In genomic region chr7:144835166-144835611, GRCh38 we compare ENCODE assay signal across 1 cellular context.
TF ChIP-seq lines count a peak whose summit lies in the region.

No MANE protein-coding gene starts in this region.

TF ChIP-seq in K562, 482 proteins besides CTCF, POLR2A, EP300 and RAD21 (continued from another document and continues in another):
- no peak for TF ChIP-seq TSHZ1 (CRISPR knock-in tag; IDR thresholded peaks at IDR 0.05)
- no peak for TF ChIP-seq MITF (IDR thresholded peaks at IDR 0.05)
- peak; percentile 85; the same call in 1 of the 2 replicates for TF ChIP-seq CREB3L1 (IDR thresholded peaks at IDR 0.05; ENCODE audit: borderline replicate concordance, low read depth)
- no peak for TF ChIP-seq TAF9B (IDR thresholded peaks at IDR 0.05; ENCODE audit: partially characterized antibody)
- TF ChIP-seq ATF7 (IDR thresholded peaks at IDR 0.05), result no peak
- 0 out of 2 replicates have a peak, but pooled peaks have one; percentile 50 for TF ChIP-seq RNF2 (IDR thresholded peaks at IDR 0.05)
- no peak for TF ChIP-seq STAG1 (CRISPR knock-in tag; IDR thresholded peaks at IDR 0.05; ENCODE audit: borderline replicate concordance)
- no peak; the same call in 1 of the 2 replicates for TF ChIP-seq KDM2B (CRISPR knock-in tag; IDR thresholded peaks at IDR 0.05)
- TF ChIP-seq ZNF3 (CRISPR knock-in tag; IDR thresholded peaks at IDR 0.05), result no peak
- no peak for TF ChIP-seq ARID1B (IDR thresholded peaks at IDR 0.05)
- peak in 1 of 2 experiments; percentile 47; a peak in 1 of 4 replicates for TF ChIP-seq HDAC1 (IDR thresholded peaks at IDR 0.05)
- peak; percentile 81; the same call in 1 of the 2 replicates for TF ChIP-seq HDAC6 (IDR thresholded peaks at IDR 0.05; ENCODE audit: low read depth, low read length)
- TF ChIP-seq SMARCC2 (IDR thresholded peaks at IDR 0.05; ENCODE audit: low read depth), result no peak
- TF ChIP-seq FOXM1 (IDR thresholded peaks at IDR 0.05; ENCODE audit: low read depth), result peak; percentile 35
- no peak for TF ChIP-seq FOXM1 (CRISPR knock-in tag; IDR thresholded peaks at IDR 0.05; ENCODE audit: low read depth)
- TF ChIP-seq HNRNPLL (IDR thresholded peaks at IDR 0.05; ENCODE audit: low read depth, low read length, poor library complexity, severe bottlenecking), result no peak
- no peak for TF ChIP-seq SRSF1 (IDR thresholded peaks at IDR 0.05; ENCODE audit: low read depth, low read length)
- 0 out of 4 replicates have a peak, but pooled peaks of 1 of the 2 experiments have one; percentile 4 for TF ChIP-seq TEAD1 (CRISPR knock-in tag; IDR thresholded peaks at IDR 0.05)
- no peak for TF ChIP-seq MLX (CRISPR knock-in tag; conservative IDR thresholded peaks at IDR 0.05)
- 0 out of 2 replicates have a peak, but pooled peaks have one; percentile 0 for TF ChIP-seq E2F1 (CRISPR knock-in tag; IDR thresholded peaks at IDR 0.05)
- TF ChIP-seq POLR2AphosphoS2 (IDR thresholded peaks at IDR 0.05; ENCODE audit: low read length), result no peak
- TF ChIP-seq HBP1 (CRISPR knock-in tag; IDR thresholded peaks at IDR 0.05), result no peak
- TF ChIP-seq ZNF232 (CRISPR knock-in tag; IDR thresholded peaks at IDR 0.05), result no peak
- no peak for TF ChIP-seq ZNF583 (CRISPR knock-in tag; IDR thresholded peaks at IDR 0.05)
- TF ChIP-seq PHF21A (IDR thresholded peaks at IDR 0.05; ENCODE audit: borderline replicate concordance, low read depth), result peak; percentile 68; the same call in 1 of the 2 replicates
- TF ChIP-seq MYC (IDR thresholded peaks at IDR 0.05; ENCODE audit: low read depth, low read length), result no peak
- TF ChIP-seq MYC (CRISPR knock-in tag; IDR thresholded peaks at IDR 0.05; ENCODE audit: borderline replicate concordance, low read depth), result no peak
- peak; percentile 48; the same call in 1 of the 2 replicates for TF ChIP-seq HDAC2 (IDR thresholded peaks at IDR 0.05)
- no peak for TF ChIP-seq SMAD3 (CRISPR knock-in tag; conservative IDR thresholded peaks at IDR 0.05)
- no peak for TF ChIP-seq MNT (conservative IDR thresholded peaks at IDR 0.05)
- TF ChIP-seq NR4A1 (CRISPR knock-in tag; IDR thresholded peaks at IDR 0.05), result 0 out of 2 replicates have a peak, but pooled peaks have one; percentile 10
- no peak for TF ChIP-seq NR4A1 (tag; IDR thresholded peaks at IDR 0.05)
- no peak for TF ChIP-seq ZBTB17 (CRISPR knock-in tag; IDR thresholded peaks at IDR 0.05)
- no peak for TF ChIP-seq POLR2G (IDR thresholded peaks at IDR 0.05; ENCODE audit: low read depth, low read length)
- TF ChIP-seq FOXA1 (IDR thresholded peaks at IDR 0.05; ENCODE audit: borderline replicate concordance), result no peak
- no peak for TF ChIP-seq SREBF1 (IDR thresholded peaks at IDR 0.05; ENCODE audit: borderline replicate concordance, low read depth, low read length)
- peak; percentile 12 for TF ChIP-seq PRDM10 (IDR thresholded peaks at IDR 0.05; ENCODE audit: partially characterized antibody)
- TF ChIP-seq NCOA2 (IDR thresholded peaks at IDR 0.05; ENCODE audit: partially characterized antibody in 2 of 2), result no peak
- TF ChIP-seq ETV6 (IDR thresholded peaks at IDR 0.05; ENCODE audit: borderline replicate concordance in 1 of 2, low read depth in 2 of 2, low read length in 1 of 2), result no peak
- no peak for TF ChIP-seq ETV6 (CRISPR knock-in tag; IDR thresholded peaks at IDR 0.05; ENCODE audit: borderline replicate concordance)
- no peak for TF ChIP-seq SMC3 (conservative IDR thresholded peaks at IDR 0.05; ENCODE audit: insufficient read depth, low read depth, low read length)
- TF ChIP-seq RBM14 (IDR thresholded peaks at IDR 0.05; ENCODE audit: borderline replicate concordance, insufficient read depth, low read depth, low read length), result no peak
- TF ChIP-seq HLTF (IDR thresholded peaks at IDR 0.05), result no peak
- TF ChIP-seq NKRF (IDR thresholded peaks at IDR 0.05; ENCODE audit: borderline replicate concordance), result no peak
- TF ChIP-seq BHLHE40 (IDR thresholded peaks at IDR 0.05; ENCODE audit: low read length), result no peak
- no peak for TF ChIP-seq EHMT2 (IDR thresholded peaks at IDR 0.05)
- TF ChIP-seq RAD51 (IDR thresholded peaks at IDR 0.05; ENCODE audit: borderline replicate concordance, low read depth), result 0 out of 2 replicates have a peak, but pooled peaks have one; percentile 29
- TF ChIP-seq ZNF41 (CRISPR knock-in tag; conservative IDR thresholded peaks at IDR 0.05), result no peak
- no peak for TF ChIP-seq ZNF586 (CRISPR knock-in tag; conservative IDR thresholded peaks at IDR 0.05)
- TF ChIP-seq SNIP1 (IDR thresholded peaks at IDR 0.05; ENCODE audit: low read depth), result no peak
- TF ChIP-seq LCOR (CRISPR knock-in tag; IDR thresholded peaks at IDR 0.05), result no peak
- TF ChIP-seq ZNF644 (tag; IDR thresholded peaks at IDR 0.05; ENCODE audit: low read depth), result no peak
- TF ChIP-seq KLF10 (CRISPR knock-in tag; IDR thresholded peaks at IDR 0.05), result no peak
- TF ChIP-seq BRF1 (IDR thresholded peaks at IDR 0.05; ENCODE audit: borderline replicate concordance, extremely low read depth, insufficient read length), result no peak
- no peak for TF ChIP-seq STAT5A (IDR thresholded peaks at IDR 0.05; ENCODE audit: borderline replicate concordance, low read length)
